In the genomic region with DNA sequence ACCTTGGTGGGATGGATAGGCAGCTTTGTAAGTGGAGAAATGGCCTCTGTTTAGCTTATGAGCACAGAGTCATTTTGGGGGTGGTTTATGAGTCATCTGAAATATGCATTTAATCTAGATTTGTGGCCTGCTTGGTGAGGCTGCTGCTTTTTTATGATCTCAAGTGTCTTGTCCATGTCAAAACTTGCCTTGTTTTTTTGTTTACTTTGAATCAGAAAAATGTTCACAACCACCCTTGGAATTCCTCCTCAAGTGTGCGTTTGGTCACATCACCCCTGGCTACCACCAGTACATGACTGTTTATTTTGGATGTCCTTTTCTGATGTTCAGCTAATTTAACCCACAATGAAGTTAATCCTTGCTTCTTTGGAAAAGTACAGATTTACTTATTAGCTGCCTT, we compare ENCODE assay signal across 8 cellular contexts.
DNase-seq lines count a peak whose midpoint lies in the region; ATAC-seq, FAIRE-seq and TF ChIP-seq lines count a peak whose summit lies in the region.

No MANE protein-coding gene starts in this region.

- H3K27me3 ChIP-seq in ACC112 (ENCODE audit: insufficient read depth, low read length) = no peaks in the 10 kb centered on the region

- no peak for TF ChIP-seq CTCF in VCaP (conservative IDR thresholded peaks at IDR 0.05)

- ATAC-seq in GM21717 (IDR thresholded peaks at IDR 0.05; ENCODE audit: unreplicated experiment) = no peak

- peaks cover 70% of the 10 kb centered on the region for H3K4me1 ChIP-seq in ACC112 (ENCODE audit: control insufficient read depth, insufficient read depth, low read length, unreplicated experiment)

- FAIRE-seq in H54 (lab: Jason Lieb, UNC) = peak; percentile 97

- no peaks in the 10 kb centered on the region for H3K36me3 ChIP-seq in ACC112 (ENCODE audit: insufficient read depth, low read length)

- TF ChIP-seq POLR2A in H54 (IDR thresholded peaks at IDR 0.05; ENCODE audit: low read depth, low read length) = no peak

- DNase-seq in H54 (ENCODE audit: insufficient read length, low spot score) (no peak), iris pigment epithelial cell (ENCODE audit: low read depth) (peak; percentile 96), hypothalamus (lab: John Stamatoyannopoulos, UW) (no peak), GM19240 (ENCODE audit: insufficient read length, low spot score) (no peak)
- no peak for DNase-seq in stimulated activated CD4-positive, alpha-beta T cell treated with anti-CD3 and anti-CD28 coated beads, Interleukin-2, amount 100 ng/mL, for 24 hours

- H2AFZ ChIP-seq in ACC112 (ENCODE audit: low read length, unreplicated experiment) = no peak overlapping the region

- peaks cover 56% of the 10 kb centered on the region for H3K79me2 ChIP-seq in ACC112 (ENCODE audit: control insufficient read depth, insufficient read depth, low read length, unreplicated experiment)

- H3K27ac ChIP-seq in ACC112 (ENCODE audit: low read depth, low read length) (peak overlapping the region; percentile 97), VCaP (peak overlapping the region; percentile 21; the same call in 1 of the 2 replicates)

- peak overlapping the region; percentile 52 for H3K4me3 ChIP-seq in ACC112 (ENCODE audit: low read depth, low read length)
